Comparison of ENCODE assay signal across 8 cellular contexts in genomic region chr6:144217264-144217663, GRCh38.
DNase-seq lines count a peak whose midpoint lies in the region; ATAC-seq and TF ChIP-seq lines count a peak whose summit lies in the region.

No MANE protein-coding gene starts in this region.

- H3K4me1 ChIP-seq in HUES48 (ENCODE audit: control insufficient read depth, insufficient read depth, low read length) (peaks cover 15% of the 10 kb centered on the region), muscle layer of duodenum (ENCODE audit: control insufficient read depth in 1 of 2, insufficient read depth in 2 of 2, low read length in 2 of 2) (peaks cover 8 to 19% of the 10 kb centered on the region in 2 donors)

- H3K27me3 ChIP-seq in HUES48 (ENCODE audit: control insufficient read depth, insufficient read depth, low read length): no peaks in the 10 kb centered on the region
- H3K27me3 ChIP-seq in muscle layer of duodenum (ENCODE audit: low read depth, low read length): no peaks in the 10 kb centered on the region

- in situ Hi-C loops in astrocyte of the spinal cord (cut with HindIII; ENCODE audit: low sequenced_read_pairs): no loop called here

- no peak for TF ChIP-seq CTCF in AG04449 (IDR thresholded peaks at IDR 0.05; ENCODE audit: insufficient read depth, low read length, missing control alignments)
- TF ChIP-seq CTCF in astrocyte of the spinal cord (IDR thresholded peaks at IDR 0.05; ENCODE audit: low read depth, low read length): no peak

- H3K36me3 ChIP-seq in HUES48 (ENCODE audit: control insufficient read depth, insufficient read depth, low read length): no peaks in the 10 kb centered on the region
- no peaks in the 10 kb centered on the region for H3K36me3 ChIP-seq in muscle layer of duodenum (ENCODE audit: control insufficient read depth in 1 of 2, insufficient read depth in 2 of 2, low read length in 2 of 2)

- H3K9ac ChIP-seq in HUES48 (ENCODE audit: low read depth, low read length): no peak overlapping the region

- POLR2A ChIA-PET in AG04449 (lab: Yijun Ruan, JAX): interaction anchor here (0.6 to 1.0 kb wide), 2 partner anchors 31 to 264 kb away, joined by 3 read pairs; no protein-coding TSS in a partner anchor

- H3K27ac ChIP-seq in HUES48 (ENCODE audit: low read depth, low read length) (no peak overlapping the region), muscle layer of duodenum (ENCODE audit: low read length) (no peak overlapping the region)

- DNase-seq in AG04449 (ENCODE audit: low read depth, low spot score): no peak
- no peak for DNase-seq in astrocyte of the spinal cord (ENCODE audit: low read depth, low spot score)
- DNase-seq in NCI-H446 (lab: John Stamatoyannopoulos, UW): no peak
- no peak for DNase-seq in NCI-H510A treated with DMSO at 0.1 percent for 48 hours (lab: John Stamatoyannopoulos, UW)

- no peaks in the 10 kb centered on the region for H3K9me3 ChIP-seq in HUES48 (ENCODE audit: control insufficient read depth, insufficient read depth, low read length)
- no peaks in the 10 kb centered on the region for H3K9me3 ChIP-seq in muscle layer of duodenum (ENCODE audit: control insufficient read depth in 1 of 2, low read length in 2 of 2)

- no peak for ATAC-seq in HG02852 (IDR thresholded peaks at IDR 0.05; ENCODE audit: unreplicated experiment)
- ATAC-seq in GM19455 (IDR thresholded peaks at IDR 0.05; ENCODE audit: unreplicated experiment): no peak

- CTCF ChIA-PET in AG04449 (lab: Yijun Ruan, JAX): interaction anchor here (0.9 to 3.9 kb wide), 15 partner anchors 9 to 266 kb away, joined by 3 to 21 read pairs (median 5); no protein-coding TSS in a partner anchor

- H3K4me3 ChIP-seq in AG04449 (ENCODE audit: low read depth, low read length) (peak overlapping the region; percentile 56), HUES48 (ENCODE audit: low read depth, low read length) (peak overlapping the region; percentile 76), astrocyte of the spinal cord (ENCODE audit: low read depth, low read length) (peak overlapping the region; percentile 66), muscle layer of duodenum (ENCODE audit: low read depth in 1 of 2, low read length in 2 of 2) (peak overlapping the region; percentile 83 to 89)
